In the genomic region with DNA sequence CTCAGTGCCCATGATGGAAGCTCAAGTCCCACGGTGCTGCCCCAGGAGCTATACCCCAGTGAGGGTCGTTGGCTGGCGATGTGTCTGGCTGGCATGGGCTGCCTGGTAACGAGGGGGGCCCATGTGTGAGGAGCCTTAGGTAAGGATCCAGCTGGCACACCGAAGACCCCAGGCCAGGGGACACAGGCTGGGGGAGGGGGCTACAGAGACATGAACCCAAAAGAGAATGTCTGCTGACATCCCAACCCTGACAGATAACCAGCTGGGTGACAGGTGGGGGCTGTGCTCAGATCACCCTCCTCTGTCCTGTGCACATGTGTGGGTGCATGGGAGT, we compare ENCODE assay signal across 23 cellular contexts.
"Had no signal": no experiment of that assay in that cellular context is flagged by ENCODE, and none has a peak within 500 bp of the region (broad histone marks: within the 10 kb centered on the region; RNA-seq: fewer than 3 reads in every experiment).

No MANE protein-coding gene starts in this region.

- DNase-seq: dermis blood vessel endothelial cell; dorsolateral prefrontal cortex; effector CD4-positive, alpha-beta T cell; effector memory CD4-positive, alpha-beta T cell; foreskin keratinocyte; heart left ventricle; hippocampal formation; left cardiac atrium; left lung; left ventricle myocardium superior; lower lobe of right lung; mesenchymal stem cell; mucosa of descending colon; naive B cell had no signal

- H3K9me3 Mint-ChIP-seq: mesothelial cell of epicardium had no signal

- H3K4me3 ChIP-seq: coronary artery, dorsolateral prefrontal cortex, esophagus muscularis mucosa, gastroesophageal sphincter, heart left ventricle, left lung, lower lobe of right lung, mucosa of descending colon had no signal

- H3K27me3 ChIP-seq: dorsolateral prefrontal cortex, esophagus muscularis mucosa, gastroesophageal sphincter, heart left ventricle, left lung had no signal

- H3K27ac ChIP-seq: esophagus muscularis mucosa, foreskin keratinocyte, gastroesophageal sphincter, heart left ventricle, left lung, lower lobe of right lung had no signal

- H3K4me3 Mint-ChIP-seq: mesothelial cell of epicardium, naive B cell had no signal

- H3K4me1 ChIP-seq: foreskin keratinocyte had no signal

- ATAC-seq: foreskin keratinocyte, gastroesophageal sphincter, heart left ventricle, left cardiac atrium, left lung, left ventricle myocardium superior, lower lobe of right lung, mucosa of descending colon had no signal

- H3K27me3 Mint-ChIP-seq: naive B cell had no signal

- H3K36me3 ChIP-seq: esophagus muscularis mucosa, gastroesophageal sphincter, heart left ventricle, left lung, lower lobe of right lung had no signal

- FAIRE-seq: colon, endothelial cell of umbilical vein, frontal cortex, islet of Langerhans, keratinocyte had no signal

- H3K9me3 ChIP-seq: esophagus muscularis mucosa, gastroesophageal sphincter, heart left ventricle, left lung, lower lobe of right lung, mucosa of descending colon had no signal

- H3K36me3 Mint-ChIP-seq: mesothelial cell of epicardium, naive B cell had no signal

- H3K27ac Mint-ChIP-seq: mesothelial cell of epicardium, naive B cell had no signal
